ENCODE assay signal across 1 cellular context in genomic region chr4:60657041-60657440, GRCh38.
TF ChIP-seq lines count a peak whose summit lies in the region.

No MANE protein-coding gene starts in this region.

TF ChIP-seq in H1, 55 proteins besides CTCF, POLR2A, EP300 and RAD21:
- no peak for TF ChIP-seq JUND (IDR thresholded peaks at IDR 0.05; ENCODE audit: low read length)
